ENCODE assay signal across 1 cellular context in genomic region chr4:123596805-123597204, GRCh38.
TF ChIP-seq lines count a peak whose summit lies in the region.

No MANE protein-coding gene starts in this region.

TF ChIP-seq in H1, 55 proteins besides CTCF, POLR2A, EP300 and RAD21:
- TF ChIP-seq SIRT6 (IDR thresholded peaks at IDR 0.05; ENCODE audit: low read length) = no peak
- no peak for TF ChIP-seq NANOG (IDR thresholded peaks at IDR 0.05; ENCODE audit: insufficient read depth, low read depth, low read length, poor library complexity, severe bottlenecking)
- TF ChIP-seq POLR2AphosphoS5 (IDR thresholded peaks at IDR 0.05; ENCODE audit: low read depth, low read length) = no peak
- no peak for TF ChIP-seq PHF8 (conservative IDR thresholded peaks at IDR 0.05; ENCODE audit: low read depth, low read length)
- TF ChIP-seq, protein P1, sequence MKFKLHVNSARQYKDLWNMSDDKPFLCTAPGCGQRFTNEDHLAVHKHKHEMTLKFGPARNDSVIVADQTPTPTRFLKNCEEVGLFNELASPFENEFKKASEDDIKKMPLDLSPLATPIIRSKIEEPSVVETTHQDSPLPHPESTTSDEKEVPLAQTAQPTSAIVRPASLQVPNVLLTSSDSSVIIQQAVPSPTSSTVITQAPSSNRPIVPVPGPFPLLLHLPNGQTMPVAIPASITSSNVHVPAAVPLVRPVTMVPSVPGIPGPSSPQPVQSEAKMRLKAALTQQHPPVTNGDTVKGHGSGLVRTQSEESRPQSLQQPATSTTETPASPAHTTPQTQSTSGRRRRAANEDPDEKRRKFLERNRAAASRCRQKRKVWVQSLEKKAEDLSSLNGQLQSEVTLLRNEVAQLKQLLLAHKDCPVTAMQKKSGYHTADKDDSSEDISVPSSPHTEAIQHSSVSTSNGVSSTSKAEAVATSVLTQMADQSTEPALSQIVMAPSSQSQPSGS (IDR thresholded peaks at IDR 0.05; ENCODE audit: low read length) = no peak
- TF ChIP-seq SIX5 (IDR thresholded peaks at IDR 0.05; ENCODE audit: low read depth, low read length) = no peak
- TF ChIP-seq SAP30 (IDR thresholded peaks at IDR 0.05; ENCODE audit: insufficient read depth, insufficient replicate concordance, low read length) = no peak
- TF ChIP-seq NRF1 (IDR thresholded peaks at IDR 0.05; ENCODE audit: low read depth, low read length) = no peak
- no peak for TF ChIP-seq GABPA (IDR thresholded peaks at IDR 0.05; ENCODE audit: borderline replicate concordance, insufficient read depth, low read length)
- no peak for TF ChIP-seq TAF1 (IDR thresholded peaks at IDR 0.05; ENCODE audit: low read depth, low read length)
- TF ChIP-seq CTBP2 (IDR thresholded peaks at IDR 0.05; ENCODE audit: borderline replicate concordance, insufficient read depth, insufficient read length, low read length) = no peak
TF ChIP-seq in H1: peak in this region for 0.
